ENCODE assay signal across 8 cellular contexts in the genomic region with DNA sequence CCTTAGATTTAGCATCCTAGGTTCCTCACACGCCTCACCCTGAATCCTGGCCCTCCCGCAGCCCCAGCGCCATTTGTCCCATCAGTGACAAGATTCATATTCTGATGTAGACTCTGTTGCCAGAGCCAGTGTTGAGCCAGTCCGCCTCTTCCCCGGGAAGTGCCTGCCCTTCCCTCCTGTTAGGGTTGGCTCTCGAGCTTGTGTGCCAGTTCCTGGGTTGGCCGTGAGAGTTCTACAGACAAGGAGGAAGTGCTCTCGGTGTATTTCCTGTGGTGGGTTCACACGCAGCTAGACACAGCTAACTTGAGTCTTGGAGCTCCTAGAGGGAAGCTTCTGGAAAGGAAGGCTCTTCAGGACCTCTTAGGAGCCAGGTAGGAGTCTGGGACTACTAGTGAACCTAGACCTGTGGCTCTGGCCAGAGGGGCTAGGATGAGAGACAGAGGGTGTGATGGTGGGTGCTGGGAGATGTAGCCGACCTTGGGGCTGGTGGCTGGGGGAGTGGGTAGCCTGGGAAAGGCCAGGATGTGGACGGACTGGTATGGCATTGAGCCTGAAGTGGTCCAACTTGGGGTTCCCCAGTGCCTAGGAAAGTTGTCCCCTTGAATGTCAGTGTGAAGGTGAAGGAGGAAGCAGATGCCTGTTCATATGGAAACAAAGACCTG. TPM values are rescaled to one million over a fixed set of nuclear protein-coding genes. Genes with fewer than 3 reads are reported as not detected.
DNase-seq lines count a peak whose midpoint lies in the region; ATAC-seq and TF ChIP-seq lines count a peak whose summit lies in the region.

A gene (plus strand): TSS at position 261 of the 662 bp plus-strand sequence. CDS start 1,076 bp downstream, outside the sequence.

- peak within 1 kb of the TSS; percentile 86 for H3K4me3 Mint-ChIP-seq in central memory CD8-positive, alpha-beta T cell
- H3K4me3 Mint-ChIP-seq in naive thymus-derived CD8-positive, alpha-beta T cell = peak within 1 kb of the TSS; percentile 85 to 96 (median 92)

- ATAC-seq in central memory CD8-positive, alpha-beta T cell (replicated peaks; ENCODE audit: extremely low read depth, poor library complexity, severe bottlenecking) = peak; percentile 95
- peak; percentile 76 to 92 for ATAC-seq in naive thymus-derived CD8-positive, alpha-beta T cell
- no peak for ATAC-seq in HG03521 (IDR thresholded peaks at IDR 0.05; ENCODE audit: unreplicated experiment)
- no peak for ATAC-seq in GM18519 (IDR thresholded peaks at IDR 0.05; ENCODE audit: low FRiP score, unreplicated experiment)

- in situ Hi-C loops in GM13976 (cut with MboI; ENCODE audit: low sequenced_read_pairs, unreplicated experiment) = no loop called here

- H3K9me3 ChIP-seq in BE2C = no peaks in the 10 kb centered on the region

- H3K27me3 ChIP-seq in BE2C (no peaks in the 10 kb centered on the region), H7 (ENCODE audit: control insufficient read depth, insufficient read depth, low read length) (no peaks in the 10 kb centered on the region)

- H3K36me3 ChIP-seq in BE2C (peaks cover 25% of the 10 kb centered on the region), H7 (replicated peaks; ENCODE audit: control insufficient read depth, insufficient read depth, low read length) (peaks cover 12% of the 10 kb centered on the region)

- peaks cover 48% of the 10 kb centered on the region for H3K4me1 Mint-ChIP-seq in central memory CD8-positive, alpha-beta T cell
- peaks cover 26 to 43% (median 39%) of the 10 kb centered on the region in 4 donors for H3K4me1 Mint-ChIP-seq in naive thymus-derived CD8-positive, alpha-beta T cell

- no peaks in the 10 kb centered on the region for H3K4me1 ChIP-seq in BE2C

- DNase-seq in GM13976 (ENCODE audit: low spot score) = peak; percentile 67
- peak; percentile 55 to 68 for DNase-seq in NOMO-1 (lab: John Stamatoyannopoulos, UW; ENCODE audit: unreplicated experiment in 2 of 2)
- DNase-seq in central memory CD8-positive, alpha-beta T cell (ENCODE audit: low spot score in 2 of 2) = peak; percentile 19 to 26
- peak in 7 of 10 donors; percentile 7 to 44 (median 25) for DNase-seq in naive thymus-derived CD8-positive, alpha-beta T cell
- DNase-seq in BE2C = no peak
- no peak for DNase-seq in H7

- H3K27ac Mint-ChIP-seq in central memory CD8-positive, alpha-beta T cell (ENCODE audit: low read depth) = peak within 1 kb of the TSS; percentile 99
- peak within 1 kb of the TSS; percentile 95 to 99 (median 98) for H3K27ac Mint-ChIP-seq in naive thymus-derived CD8-positive, alpha-beta T cell

- H3K36me3 Mint-ChIP-seq in central memory CD8-positive, alpha-beta T cell (ENCODE audit: insufficient read depth) = peaks cover 16% of the 10 kb centered on the region
- peaks cover 3 to 26% (median 4%) of the 10 kb centered on the region in 3 donors for H3K36me3 Mint-ChIP-seq in naive thymus-derived CD8-positive, alpha-beta T cell

- no peaks in the 10 kb centered on the region for H3K27me3 Mint-ChIP-seq in central memory CD8-positive, alpha-beta T cell
- H3K27me3 Mint-ChIP-seq in naive thymus-derived CD8-positive, alpha-beta T cell = no peaks in the 10 kb centered on the region

- POLR2A ChIA-PET in naive thymus-derived CD8-positive, alpha-beta T cell (lab: Charles Lee) = interaction anchor here (0.7 to 1.4 kb wide), 3 partner anchors 22 to 70 kb away, joined by 3 to 4 read pairs (median 3); a partner anchor contains a TSS

- TF ChIP-seq CTCF in GM13976 (IDR thresholded peaks at IDR 0.05; ENCODE audit: borderline replicate concordance, control extremely low read depth, extremely low read depth, insufficient read depth, missing control alignments) (no peak), BE2C (IDR thresholded peaks at IDR 0.05; ENCODE audit: low read depth, low read length) (no peak)

- H3K4me3 ChIP-seq in BE2C (ENCODE audit: low read depth, low read length) (no peak within 1 kb of the TSS), H7 (ENCODE audit: insufficient read depth, low read depth, low read length) (no peak within 1 kb of the TSS)

- no peaks in the 10 kb centered on the region for H3K9me3 Mint-ChIP-seq in central memory CD8-positive, alpha-beta T cell
- no peaks in the 10 kb centered on the region for H3K9me3 Mint-ChIP-seq in naive thymus-derived CD8-positive, alpha-beta T cell

RNA-seq across cellular contexts. Expression of the gene that starts here (rescaled TPM):
- 10 to 100 TPM; 15.1 to 19.6 TPM for total RNA-seq in naive thymus-derived CD8-positive, alpha-beta T cell
- polyA plus RNA-seq in naive thymus-derived CD8-positive, alpha-beta T cell = 10 to 100 TPM in 1 of 3 donors, 1 to 10 TPM in 2; 7.4 to 15.8 (median 8.6) TPM
- polyA plus RNA-seq in BE2C (2012; ENCODE audit: insufficient read depth, insufficient read length, low read depth) = 21.4 TPM
- total RNA-seq in H7 (2014; rRNA removed; shearing (Covaris generic)) = 3.1 and 4.5 TPM in 2 replicates

Comparison
In these comparisons a context has a peak if more than half of its experiments do, and no peak if none do; other contexts are left out.
1. DNase-seq: peak in GM13976 (single experiment), NOMO-1 (2 of 2), central memory CD8-positive, alpha-beta T cell (2 of 2) and naive thymus-derived CD8-positive, alpha-beta T cell (7 of 10); none in BE2C (single experiment) and H7 (single experiment).
2. ATAC-seq: peak in central memory CD8-positive, alpha-beta T cell (single experiment) and naive thymus-derived CD8-positive, alpha-beta T cell (2 of 2); none in HG03521 (single experiment) and GM18519 (single experiment).